ENCODE assay signal across 1 cellular context in genomic region chr9:108057421-108058136, GRCh38.
TF ChIP-seq lines count a peak whose summit lies in the region.

No MANE protein-coding gene starts in this region.

TF ChIP-seq in A549, 52 proteins besides CTCF, POLR2A, EP300 and RAD21 (continued from another document):
- TF ChIP-seq HMGXB4 (CRISPR knock-in tag; IDR thresholded peaks at IDR 0.05; ENCODE audit: borderline replicate concordance) (no peak), ZC3H11A (IDR thresholded peaks at IDR 0.05) (no peak), ZNF302 (CRISPR knock-in tag; IDR thresholded peaks at IDR 0.05) (no peak), CBX8 (IDR thresholded peaks at IDR 0.05) (no peak), NR3C1 (IDR thresholded peaks at IDR 0.05) (no peak), CHD4 (IDR thresholded peaks at IDR 0.05; ENCODE audit: borderline replicate concordance) (no peak), ESRRA (IDR thresholded peaks at IDR 0.05; ENCODE audit: borderline replicate concordance, low read length) (no peak), NFE2L2 (conservative IDR thresholded peaks at IDR 0.05; ENCODE audit: low read length) (no peak), KDM5A (IDR thresholded peaks at IDR 0.05) (no peak), HOXB13 (CRISPR knock-in tag; IDR thresholded peaks at IDR 0.05; ENCODE audit: low read depth) (no peak), RARB (CRISPR knock-in tag; IDR thresholded peaks at IDR 0.05) (no peak), CBX2 (IDR thresholded peaks at IDR 0.05; ENCODE audit: borderline replicate concordance, low read depth) (no peak), BCL3 (IDR thresholded peaks at IDR 0.05) (peak; percentile 62; the same call in 1 of the 3 replicates), USF2 (IDR thresholded peaks at IDR 0.05) (no peak), FOSL2 (IDR thresholded peaks at IDR 0.05) (peak; percentile 70), FOSL2 (CRISPR knock-in tag; IDR thresholded peaks at IDR 0.05) (peak; percentile 88), RNF2 (IDR thresholded peaks at IDR 0.05; ENCODE audit: borderline replicate concordance, low read depth) (no peak), ATOH8 (CRISPR knock-in tag; IDR thresholded peaks at IDR 0.05; ENCODE audit: low read depth) (no peak), SREBF2 (IDR thresholded peaks at IDR 0.05) (no peak), CEBPB (IDR thresholded peaks at IDR 0.05) (peak; percentile 94), EHF (CRISPR knock-in tag; IDR thresholded peaks at IDR 0.05) (no peak), HOXB5 (CRISPR knock-in tag; IDR thresholded peaks at IDR 0.05) (no peak)
